8 cellular contexts compared by ENCODE assay signal in genomic region chr9:133335924-133336811, GRCh38. TPM values are rescaled to one million over a fixed set of nuclear protein-coding genes. Genes with fewer than 3 reads are reported as not detected.
DNase-seq lines count a peak whose midpoint lies in the region; ATAC-seq and TF ChIP-seq lines count a peak whose summit lies in the region.

Gene SURF6 (minus strand): TSS chr9:133336188. CDS start chr9:133336132, 56 bp downstream.

- H3K27me3 ChIP-seq in KMS-11 (ENCODE audit: insufficient read depth, low read depth) (no peaks in the 10 kb centered on the region), mucosa of rectum (ENCODE audit: control insufficient read depth in 2 of 2, insufficient read depth in 2 of 2, low read length in 2 of 2) (no peaks in the 10 kb centered on the region)

- no peaks in the 10 kb centered on the region for H4K20me1 ChIP-seq in KMS-11 (ENCODE audit: insufficient read depth)

- ATAC-seq in GM21786 (IDR thresholded peaks at IDR 0.05; ENCODE audit: unreplicated experiment): peak; percentile 82

- H3K36me3 ChIP-seq in KMS-11 (ENCODE audit: insufficient read depth) (no peaks in the 10 kb centered on the region), mucosa of rectum (ENCODE audit: control insufficient read depth in 2 of 2, insufficient read depth in 2 of 2, low read length in 2 of 2) (peaks cover 29 to 42% of the 10 kb centered on the region in 2 donors)

- peaks cover 9% of the 10 kb centered on the region; the same call in 1 of the 2 replicates for H3K79me2 ChIP-seq in KMS-11 (ENCODE audit: insufficient read depth, low read depth)

- H3K4me3 ChIP-seq in KMS-11 (IDR thresholded peaks at IDR 0.05; ENCODE audit: insufficient read depth, low read depth, low read length) (peak within 1 kb of the TSS; percentile 68), epithelial cell of proximal tubule (ENCODE audit: low read depth, low read length) (peak within 1 kb of the TSS; percentile 98), mucosa of rectum (ENCODE audit: low read length in 2 of 2) (peak within 1 kb of the TSS; percentile 85 to 88)

- peaks cover 10% of the 10 kb centered on the region for H3K4me1 ChIP-seq in KMS-11 (ENCODE audit: low read depth, poor library complexity, severe bottlenecking)
- H3K4me1 ChIP-seq in mucosa of rectum (ENCODE audit: control insufficient read depth in 2 of 2, insufficient read depth in 2 of 2, low read length in 2 of 2): peaks cover 22 to 25% of the 10 kb centered on the region in 2 donors

- H3K27ac ChIP-seq in KMS-11: peak within 1 kb of the TSS; percentile 63
- peak within 1 kb of the TSS; percentile 66 to 85 for H3K27ac ChIP-seq in mucosa of rectum (ENCODE audit: low read depth in 2 of 2, low read length in 2 of 2)

- peak within 1 kb of the TSS; percentile 76 for H3K4me2 ChIP-seq in KMS-11

- TF ChIP-seq CTCF in KMS-11 (conservative IDR thresholded peaks at IDR 0.05; ENCODE audit: low read depth, low read length) (no peak), epithelial cell of proximal tubule (conservative IDR thresholded peaks at IDR 0.05; ENCODE audit: low read depth, low read length) (no peak)

- peak; percentile 87 for DNase-seq in DMS53 treated with DMSO at 0.1 percent for 48 hours (lab: John Stamatoyannopoulos, UW; ENCODE audit: unreplicated experiment)
- peak; percentile 92 for DNase-seq in activated T-cell treated with anti-CD3 and anti-CD28 coated beads, Interleukin-2, amount 50 U/mL, for 1 hour
- DNase-seq in epithelial cell of proximal tubule (ENCODE audit: low read depth): no peak
- peak; percentile 89 for DNase-seq in stimulated activated CD8-positive, alpha-beta memory T cell treated with anti-CD3 and anti-CD28 coated beads, Interleukin-4, amount 100 ng/mL, for 24 hours (ENCODE audit: low read depth)

- H2AFZ ChIP-seq in KMS-11 (ENCODE audit: low read depth): peak within 1 kb of the TSS; percentile 53

- H3K9ac ChIP-seq in KMS-11 (peak within 1 kb of the TSS; percentile 62; the same call in 1 of the 2 replicates), mucosa of rectum (ENCODE audit: low read depth in 1 of 2, low read length in 2 of 2) (peak within 1 kb of the TSS; percentile 64 to 77)

- no peaks in the 10 kb centered on the region for H3K9me3 ChIP-seq in mucosa of rectum (ENCODE audit: control insufficient read depth in 2 of 2, low read length in 2 of 2)

TF ChIP-seq in PFSK-1, 5 proteins besides CTCF, POLR2A, EP300 and RAD21:
- TF ChIP-seq POLR2AphosphoS5 (IDR thresholded peaks at IDR 0.05; ENCODE audit: low read depth, low read length) (peak; percentile 79), SIN3A (IDR thresholded peaks at IDR 0.05; ENCODE audit: borderline replicate concordance, insufficient read depth, low read length) (no peak; the same call in 1 of the 2 replicates), TAF1 (IDR thresholded peaks at IDR 0.05; ENCODE audit: borderline replicate concordance, insufficient read depth, low read length) (peak; percentile 83; the same call in 1 of the 2 replicates), FOXP2 (optimal IDR thresholded peaks at IDR 0.05; ENCODE audit: borderline replicate concordance, extremely low read depth, extremely low read length, insufficient read depth) (peak; percentile 99), REST (IDR thresholded peaks at IDR 0.05; ENCODE audit: insufficient read depth in 1 of 2, low read depth in 2 of 2, low read length in 2 of 2) (no peak)

RNA-seq across cellular contexts. Expression of gene SURF6, which starts in this region (rescaled TPM):
- polyA plus RNA-seq in PFSK-1 (2012; ENCODE audit: insufficient read length, low read depth): 49.0 TPM
- 16.7 and 20.7 TPM in 2 replicates for total RNA-seq in epithelial cell of proximal tubule
